In the genomic region with DNA sequence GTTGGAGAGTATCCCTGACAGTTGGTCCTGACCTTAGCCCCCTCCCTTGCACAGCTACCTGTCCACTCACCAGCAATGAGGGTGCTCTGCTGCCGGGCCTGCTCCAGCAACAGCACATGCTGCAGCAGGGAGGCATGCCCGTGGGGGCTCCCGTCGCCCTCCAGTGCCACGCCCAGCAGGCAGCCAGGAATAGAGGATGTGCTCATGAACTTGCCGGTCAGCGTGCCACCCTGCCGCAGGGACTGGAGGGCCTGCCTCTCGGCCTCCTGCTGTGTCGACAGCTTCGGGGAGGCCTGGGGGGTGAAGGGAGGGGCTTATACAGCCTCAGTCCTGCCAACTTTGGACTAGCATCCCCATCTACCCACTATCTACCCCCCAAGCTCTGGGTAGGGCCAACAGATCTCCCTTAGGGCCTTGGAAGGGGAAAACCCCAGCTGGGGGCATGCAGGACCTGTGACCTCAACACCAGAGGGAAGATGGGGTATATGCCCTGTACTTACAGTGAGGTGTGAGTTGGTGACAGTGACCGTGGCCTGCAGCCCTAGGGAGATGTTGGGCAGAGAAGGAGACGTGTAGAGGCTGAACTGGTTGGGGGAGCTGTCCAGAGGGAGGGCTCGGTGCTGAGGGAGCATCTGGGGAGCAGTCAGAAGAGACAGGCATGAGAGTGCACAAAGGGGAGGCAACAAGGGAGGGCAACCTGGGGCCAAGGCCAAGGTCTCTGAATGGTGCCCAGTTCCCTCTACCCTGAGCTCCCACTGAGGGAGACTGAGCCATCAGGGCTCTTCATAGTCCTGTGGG, we compare ENCODE assay signal across 19 cellular contexts. TPM values are rescaled to one million over a fixed set of nuclear protein-coding genes. Genes with fewer than 3 reads are reported as not detected.
DNase-seq lines count a peak whose midpoint lies in the region; ATAC-seq, FAIRE-seq and TF ChIP-seq lines count a peak whose summit lies in the region.
"Had no signal": no experiment of that assay in that cellular context is flagged by ENCODE, and none has a peak within 500 bp of the region (broad histone marks: within the 10 kb centered on the region; RNA-seq: fewer than 3 reads in every experiment).

No MANE protein-coding gene starts in this region.

- H3K4me2 ChIP-seq in HepG2 (ENCODE audit: low read depth, low read length) (no peak overlapping the region), mesenchymal stem cell (ENCODE audit: low read length, poor library complexity, severe bottlenecking) (no peak overlapping the region)
- H3K4me2 ChIP-seq: BLaER1 treated with 17β-estradiol and CSF1 and Interleukin-3, amounts not matched to agents 10 nM and 100 nM had no signal

- H3K4ac ChIP-seq in mesenchymal stem cell (ENCODE audit: low read depth in 1 of 2, low read length in 2 of 2), result no peak overlapping the region

- H3K4me3 ChIP-seq in HepG2 (replicated peaks in 1 of 3; ENCODE audit: insufficient read depth in 1 of 3, low read depth in 2 of 3, low read length in 3 of 3) (no peak overlapping the region), right lobe of liver (no peak overlapping the region), mesenchymal stem cell (ENCODE audit: insufficient read depth in 1 of 2, low read depth in 1 of 2, low read length in 2 of 2) (no peak overlapping the region), dorsolateral prefrontal cortex (no peak overlapping the region)
- H3K4me3 ChIP-seq: BLaER1 treated with 17β-estradiol and CSF1 and Interleukin-3, amounts not matched to agents 10 nM and 100 nM had no signal

- H3K9ac ChIP-seq in HepG2 (ENCODE audit: insufficient read depth, low read depth, low read length), result no peak overlapping the region
- no peak overlapping the region for H3K9ac ChIP-seq in mesenchymal stem cell (ENCODE audit: low read length)
- H3K9ac ChIP-seq: BLaER1 treated with 17β-estradiol and CSF1 and Interleukin-3, amounts not matched to agents 10 nM and 100 nM had no signal

- peak overlapping the region in 1 of 2 experiments; percentile 43 for H2BK12ac ChIP-seq in mesenchymal stem cell (ENCODE audit: low read length in 2 of 2)

- no peak overlapping the region for H2BK15ac ChIP-seq in mesenchymal stem cell (ENCODE audit: low read depth, poor library complexity, severe bottlenecking)

- H3K36me3 ChIP-seq in HepG2 (replicated peaks in 1 of 2; ENCODE audit: control insufficient read depth in 1 of 2, insufficient read depth in 2 of 2, low read length in 2 of 2) (peaks cover 15 to 37% of the 10 kb centered on the region in 2 experiments), right lobe of liver (peaks cover 0 to 34% (median 0%) of the 10 kb centered on the region in 4 donors), mesenchymal stem cell (ENCODE audit: control insufficient read depth in 1 of 2, insufficient read depth in 2 of 2, low read depth in 1 of 2, low read length in 2 of 2) (peaks cover 32 to 51% of the 10 kb centered on the region in 2 experiments)

- peak overlapping the region; percentile 64 for H4K91ac ChIP-seq in mesenchymal stem cell (ENCODE audit: low read length)

- no peaks in the 10 kb centered on the region for H3K79me2 ChIP-seq in HepG2 (ENCODE audit: insufficient read depth, low read length)

- BruUV-seq in HepG2 (replicated peaks; lab: Mats Ljungman, UMichigan), result no TSS peak

- intact Hi-C loops in HepG2 (cut with micrococcal nuclease; ENCODE audit: unreplicated experiment) (no loop called here), right lobe of liver (cut with DNase I) (no loop called here), dorsolateral prefrontal cortex (cut with DNase I) (no loop called here)

- no peak overlapping the region for H3K14ac ChIP-seq in mesenchymal stem cell (ENCODE audit: low read length in 2 of 2)

- WGBS in HepG2 (ENCODE audit: low lambda C conversion rate), result 98% methylated on average over 13 of the region's 14 CpGs
- WGBS in right lobe of liver (ENCODE audit: insufficient coverage, low coverage, low lambda C conversion rate, missing lambda C conversion rate), result 75% methylated on average over 5 of the region's 14 CpGs
- 96% methylated on average over 9 of the region's 14 CpGs for WGBS in mesenchymal stem cell

- TF ChIP-seq POLR2A in HepG2 (IDR thresholded peaks at IDR 0.05; ENCODE audit: insufficient read depth in 1 of 2, low read depth in 2 of 2, low read length in 2 of 2), result no peak
- no peak for TF ChIP-seq POLR2A in right lobe of liver (IDR thresholded peaks at IDR 0.05)

- TF ChIP-seq EP300 in HepG2 (IDR thresholded peaks at IDR 0.05; ENCODE audit: low read depth in 2 of 2, low read length in 2 of 2) (no peak), HepG2 (CRISPR knock-in tag; IDR thresholded peaks at IDR 0.05; ENCODE audit: borderline replicate concordance) (no peak)

- in situ Hi-C loops in HepG2 (cut with HindIII; ENCODE audit: extremely low pct_ligation_motif_present, low pct_unique_long_range_greater_than_20kb), result no loop called here

- H4K20me1 ChIP-seq in HepG2 (ENCODE audit: insufficient read depth, low read length), result 0 out of 2 replicates have a peak, but pooled peaks cover 3% of the 10 kb centered on the region

- H2BK120ac ChIP-seq in mesenchymal stem cell (ENCODE audit: low read depth, low read length), result no peak overlapping the region

- CTCF ChIA-PET in HepG2 (lab: Yijun Ruan, JAX; ENCODE audit: low intra/inter-chr PET ratio, low total read pairs), result no interaction called here

- POLR2A ChIA-PET in HepG2 (lab: Yijun Ruan, JAX), result interaction anchor here (1.2 kb wide), 1 partner anchor 32 kb away, joined by 3 read pairs; a partner anchor contains a TSS

- no peaks in the 10 kb centered on the region for H3K27me3 ChIP-seq in HepG2 (ENCODE audit: control insufficient read depth in 1 of 2, insufficient read depth in 2 of 2, low read length in 2 of 2)
- no peaks in the 10 kb centered on the region for H3K27me3 ChIP-seq in right lobe of liver
- no peaks in the 10 kb centered on the region for H3K27me3 ChIP-seq in mesenchymal stem cell (ENCODE audit: control insufficient read depth in 1 of 2, insufficient read depth in 1 of 2, low read length in 2 of 2)
- no peaks in the 10 kb centered on the region for H3K27me3 ChIP-seq in dorsolateral prefrontal cortex
- H3K27me3 ChIP-seq: BLaER1 treated with 17β-estradiol and CSF1 and Interleukin-3, amounts not matched to agents 10 nM and 100 nM had no signal

- H2AK5ac ChIP-seq in mesenchymal stem cell (ENCODE audit: low read length, severe bottlenecking), result no peak overlapping the region

- peaks cover 2% of the 10 kb centered on the region for H3K79me1 ChIP-seq in mesenchymal stem cell (replicated peaks; ENCODE audit: low read length, poor library complexity, severe bottlenecking)

- H4K8ac ChIP-seq in mesenchymal stem cell (ENCODE audit: low read length), result no peak overlapping the region

- FAIRE-seq in HepG2 (lab: Jason Lieb, UNC), result no peak
- FAIRE-seq: D721Med had no signal

- H3K27ac ChIP-seq in HepG2 (ENCODE audit: extremely low read length, insufficient read depth, low read length) (no peak overlapping the region), right lobe of liver (no peak overlapping the region), mesenchymal stem cell (ENCODE audit: low read length, poor library complexity, severe bottlenecking) (no peak overlapping the region), dorsolateral prefrontal cortex (peak overlapping the region in 4 of 59 donors; percentile 4 to 47 (median 29))
- H3K27ac ChIP-seq: HL-60 had no signal

- ATAC-seq in HepG2 (no peak), right lobe of liver (no peak), HG02884 (IDR thresholded peaks at IDR 0.05; ENCODE audit: unreplicated experiment) (no peak)

- H3K18ac ChIP-seq in mesenchymal stem cell (ENCODE audit: low read depth in 1 of 2, low read length in 2 of 2), result no peak overlapping the region

- peaks cover 37% of the 10 kb centered on the region for H3K4me1 ChIP-seq in HepG2 (ENCODE audit: insufficient read depth, low read length)
- peaks cover 0 to 8% (median 3%) of the 10 kb centered on the region in 4 donors for H3K4me1 ChIP-seq in right lobe of liver
- peaks cover 35% of the 10 kb centered on the region for H3K4me1 ChIP-seq in mesenchymal stem cell (ENCODE audit: control insufficient read depth, insufficient read depth, low read depth, low read length)

- H3K9me3 ChIP-seq in HepG2 (ENCODE audit: low read length), result no peaks in the 10 kb centered on the region
- no peaks in the 10 kb centered on the region for H3K9me3 ChIP-seq in right lobe of liver
- H3K9me3 ChIP-seq in mesenchymal stem cell (ENCODE audit: control insufficient read depth, low read length), result no peaks in the 10 kb centered on the region
- H3K9me3 ChIP-seq: BLaER1 treated with 17β-estradiol and CSF1 and Interleukin-3, amounts not matched to agents 10 nM and 100 nM had no signal

- H2BK5ac ChIP-seq in mesenchymal stem cell (ENCODE audit: low read depth, low read length, poor library complexity, severe bottlenecking), result no peak overlapping the region

- DNase-seq in HepG2 (ENCODE audit: low spot score) (no peak), right lobe of liver (no peak), mesenchymal stem cell (no peak), dorsolateral prefrontal cortex (no peak), NCI-H1417 treated with DMSO at 0.1 percent for 48 hours (lab: John Stamatoyannopoulos, UW) (no peak)
- DNase-seq: CD8-positive, alpha-beta memory T cell; DMS79; H9; MV-4-11; NCI-H1417; NCI-H2029; NCI-H2171; NCI-H446; OCI-M1; RPMI8226 had no signal

- no peak overlapping the region for H3K23ac ChIP-seq in mesenchymal stem cell (ENCODE audit: low read length in 2 of 2)

- no peak for TF ChIP-seq RAD21 in HepG2 (CRISPR knock-in tag; IDR thresholded peaks at IDR 0.05)

- TF ChIP-seq CTCF in HepG2 (CRISPR knock-in tag; IDR thresholded peaks at IDR 0.05), result no peak
- no peak for TF ChIP-seq CTCF in right lobe of liver (IDR thresholded peaks at IDR 0.05)
- no peak for TF ChIP-seq CTCF in dorsolateral prefrontal cortex (IDR thresholded peaks at IDR 0.05 in 54 of 56, conservative IDR thresholded peaks at IDR 0.05 in 2 of 56; ENCODE audit: low read depth in 1 of 56, partially characterized antibody in 56 of 56)

- H2AFZ ChIP-seq in HepG2 (ENCODE audit: low read length) (no peak overlapping the region), mesenchymal stem cell (ENCODE audit: low read depth, low read length) (no peak overlapping the region)

RNA-seq across cellular contexts. Expression of a gene that starts 20.9 kb away (rescaled TPM):
- total RNA-seq in HepG2 (2016; rRNA removed; fragmentation: Illumina TruSeq; extraction: Trizol) (18.8 and 38.5 TPM in 2 replicates), right lobe of liver (10 to 100 TPM in 2 of 6 experiments, 1 to 10 TPM in 4; 5.9 to 24.2 (median 9.9) TPM), dorsolateral prefrontal cortex (10 to 100 TPM; 29.8 to 60.2 (median 41.8) TPM)
- 8.6 and 14.9 TPM in 2 replicates for total RNA-seq in HepG2 (2016; cell fraction: cytosol; rRNA removed; fragmentation: Illumina TruSeq; extraction: Trizol; ENCODE audit: low read depth)
- 17.5 and 37.8 TPM in 2 replicates for total RNA-seq in HepG2 (2016; cell fraction: insoluble cytoplasmic fraction; rRNA removed; fragmentation: Illumina TruSeq; extraction: Trizol)
- 16.0 and 22.0 TPM in 2 replicates for total RNA-seq in HepG2 (2016; cell fraction: membrane; rRNA removed; fragmentation: Illumina TruSeq; extraction: Trizol)
- total RNA-seq in HepG2 (2016; cell fraction: nucleus; rRNA removed; fragmentation: Illumina TruSeq; extraction: Trizol), result 40.7 and 44.5 TPM in 2 replicates
- 75.8 and 76.1 TPM in 2 replicates for polyA plus RNA-seq in HepG2 (2011; rRNA removed)
- polyA plus RNA-seq in HepG2 (2011; cell fraction: cytosol; rRNA removed), result 79.2 and 116 TPM in 2 replicates
- 46.2 and 49.1 TPM in 2 replicates for polyA plus RNA-seq in HepG2 (2011; cell fraction: nucleus; rRNA removed)
- 40.3 and 62.7 TPM in 2 replicates for polyA plus RNA-seq in HepG2 (2012)
- 24.5 and 33.4 TPM in 2 replicates for polyA plus RNA-seq in HepG2 (2016; cell fraction: cytosol; fragmentation: Illumina TruSeq; extraction: Trizol; ENCODE audit: low read depth)
- polyA plus RNA-seq in HepG2 (2016; cell fraction: insoluble cytoplasmic fraction; fragmentation: Illumina TruSeq; extraction: Trizol; ENCODE audit: low read depth), result 41.7 and 46.0 TPM in 2 replicates
- polyA plus RNA-seq in HepG2 (2016; cell fraction: membrane; fragmentation: Illumina TruSeq; extraction: Trizol; ENCODE audit: low read depth), result 39.8 and 42.2 TPM in 2 replicates
- 126 and 134 TPM in 2 replicates for polyA plus RNA-seq in HepG2 (2016; cell fraction: nucleus; fragmentation: Illumina TruSeq; extraction: Trizol; ENCODE audit: insufficient read depth, low read depth)
- 232 and 267 TPM in 2 replicates for polyA minus RNA-seq in HepG2 (2011; rRNA and poly(A)+ RNA removed; ENCODE audit: low replicate concordance)
- 41.8 and 52.8 TPM in 2 replicates for polyA minus RNA-seq in HepG2 (2011; cell fraction: cytosol; rRNA and poly(A)+ RNA removed)
- polyA minus RNA-seq in HepG2 (2011; cell fraction: nucleus; rRNA and poly(A)+ RNA removed), result 25.0 and 33.2 TPM in 2 replicates
- polyA plus RNA-seq in mesenchymal stem cell (2013, experiment 1 of 2), result 158 TPM
- polyA plus RNA-seq in mesenchymal stem cell (2013, experiment 2 of 2), result 165 TPM

RNA-seq across cellular contexts. Expression of a gene that starts 24.9 kb away (rescaled TPM):
- total RNA-seq in HepG2 (2016; rRNA removed; fragmentation: Illumina TruSeq; extraction: Trizol), result 52.8 and 58.4 TPM in 2 replicates
- 33.1 and 35.6 TPM in 2 replicates for total RNA-seq in HepG2 (2016; cell fraction: cytosol; rRNA removed; fragmentation: Illumina TruSeq; extraction: Trizol; ENCODE audit: low read depth)
- total RNA-seq in HepG2 (2016; cell fraction: insoluble cytoplasmic fraction; rRNA removed; fragmentation: Illumina TruSeq; extraction: Trizol), result 54.1 and 58.0 TPM in 2 replicates
- total RNA-seq in HepG2 (2016; cell fraction: membrane; rRNA removed; fragmentation: Illumina TruSeq; extraction: Trizol), result 83.5 and 84.1 TPM in 2 replicates
- total RNA-seq in HepG2 (2016; cell fraction: nucleus; rRNA removed; fragmentation: Illumina TruSeq; extraction: Trizol), result 32.8 and 34.5 TPM in 2 replicates
- polyA plus RNA-seq in HepG2 (2011; rRNA removed), result 43.3 and 55.7 TPM in 2 replicates
- 39.5 and 49.1 TPM in 2 replicates for polyA plus RNA-seq in HepG2 (2011; cell fraction: cytosol; rRNA removed)
- polyA plus RNA-seq in HepG2 (2011; cell fraction: nucleus; rRNA removed), result 23.0 and 23.8 TPM in 2 replicates
- polyA plus RNA-seq in HepG2 (2012), result 41.3 and 43.4 TPM in 2 replicates
- 42.1 and 49.1 TPM in 2 replicates for polyA plus RNA-seq in HepG2 (2016; cell fraction: cytosol; fragmentation: Illumina TruSeq; extraction: Trizol; ENCODE audit: low read depth)
- polyA plus RNA-seq in HepG2 (2016; cell fraction: insoluble cytoplasmic fraction; fragmentation: Illumina TruSeq; extraction: Trizol; ENCODE audit: low read depth), result 92.1 and 94.1 TPM in 2 replicates
- polyA plus RNA-seq in HepG2 (2016; cell fraction: membrane; fragmentation: Illumina TruSeq; extraction: Trizol; ENCODE audit: low read depth), result 93.0 and 95.9 TPM in 2 replicates
- polyA plus RNA-seq in HepG2 (2016; cell fraction: nucleus; fragmentation: Illumina TruSeq; extraction: Trizol; ENCODE audit: insufficient read depth, low read depth), result 65.1 and 74.2 TPM in 2 replicates
- 62.0 and 88.5 TPM in 2 replicates for polyA minus RNA-seq in HepG2 (2011; rRNA and poly(A)+ RNA removed; ENCODE audit: low replicate concordance)
- 34.6 and 39.9 TPM in 2 replicates for polyA minus RNA-seq in HepG2 (2011; cell fraction: cytosol; rRNA and poly(A)+ RNA removed)
- 40.4 and 42.5 TPM in 2 replicates for polyA minus RNA-seq in HepG2 (2011; cell fraction: nucleus; rRNA and poly(A)+ RNA removed)
- 10 to 100 TPM; 24.2 to 30.6 (median 29.4) TPM for total RNA-seq in right lobe of liver
- 74.2 TPM for polyA plus RNA-seq in mesenchymal stem cell (2013, experiment 1 of 2)
- 73.4 TPM for polyA plus RNA-seq in mesenchymal stem cell (2013, experiment 2 of 2)
- 10 to 100 TPM; 27.5 to 55.0 (median 39.7) TPM for total RNA-seq in dorsolateral prefrontal cortex

RNA-seq across cellular contexts. Expression of a gene that starts 32.0 kb away (rescaled TPM):
- total RNA-seq in HepG2 (2016; rRNA removed; fragmentation: Illumina TruSeq; extraction: Trizol) (34.0 and 46.4 TPM in 2 replicates), right lobe of liver (10 to 100 TPM; 12.0 to 26.4 (median 15.5) TPM), dorsolateral prefrontal cortex (100 to 1,000 TPM in 88 of 120 experiments, 10 to 100 TPM in 32; 70.3 to 155 (median 110) TPM)
- total RNA-seq in HepG2 (2016; cell fraction: cytosol; rRNA removed; fragmentation: Illumina TruSeq; extraction: Trizol; ENCODE audit: low read depth), result 9.5 and 10.8 TPM in 2 replicates
- 32.6 and 44.0 TPM in 2 replicates for total RNA-seq in HepG2 (2016; cell fraction: insoluble cytoplasmic fraction; rRNA removed; fragmentation: Illumina TruSeq; extraction: Trizol)
- total RNA-seq in HepG2 (2016; cell fraction: membrane; rRNA removed; fragmentation: Illumina TruSeq; extraction: Trizol), result 18.6 and 21.1 TPM in 2 replicates
- total RNA-seq in HepG2 (2016; cell fraction: nucleus; rRNA removed; fragmentation: Illumina TruSeq; extraction: Trizol), result 37.8 and 39.5 TPM in 2 replicates
- polyA plus RNA-seq in HepG2 (2011; rRNA removed), result 85.4 and 140 TPM in 2 replicates
- polyA plus RNA-seq in HepG2 (2011; cell fraction: cytosol; rRNA removed), result 66.8 and 91.0 TPM in 2 replicates
- 179 and 189 TPM in 2 replicates for polyA plus RNA-seq in HepG2 (2011; cell fraction: nucleus; rRNA removed)
- 88.1 and 102 TPM in 2 replicates for polyA plus RNA-seq in HepG2 (2012)
- polyA plus RNA-seq in HepG2 (2016; cell fraction: cytosol; fragmentation: Illumina TruSeq; extraction: Trizol; ENCODE audit: low read depth), result 3.3 and 3.4 TPM in 2 replicates
- 24.1 and 29.9 TPM in 2 replicates for polyA plus RNA-seq in HepG2 (2016; cell fraction: insoluble cytoplasmic fraction; fragmentation: Illumina TruSeq; extraction: Trizol; ENCODE audit: low read depth)
- 9.7 and 10.3 TPM in 2 replicates for polyA plus RNA-seq in HepG2 (2016; cell fraction: membrane; fragmentation: Illumina TruSeq; extraction: Trizol; ENCODE audit: low read depth)
- polyA plus RNA-seq in HepG2 (2016; cell fraction: nucleus; fragmentation: Illumina TruSeq; extraction: Trizol; ENCODE audit: insufficient read depth, low read depth), result 56.7 and 66.5 TPM in 2 replicates
- polyA minus RNA-seq in HepG2 (2011; rRNA and poly(A)+ RNA removed; ENCODE audit: low replicate concordance), result 59.4 and 315 TPM in 2 replicates
- 82.1 and 94.7 TPM in 2 replicates for polyA minus RNA-seq in HepG2 (2011; cell fraction: cytosol; rRNA and poly(A)+ RNA removed)
- polyA minus RNA-seq in HepG2 (2011; cell fraction: nucleus; rRNA and poly(A)+ RNA removed), result 68.9 and 78.6 TPM in 2 replicates
- 36.0 TPM for polyA plus RNA-seq in mesenchymal stem cell (2013, experiment 1 of 2)
- polyA plus RNA-seq in mesenchymal stem cell (2013, experiment 2 of 2), result 34.6 TPM

RNA-seq across cellular contexts. Expression of a gene that starts 50.3 kb away (rescaled TPM):
- total RNA-seq in HepG2 (2016; rRNA removed; fragmentation: Illumina TruSeq; extraction: Trizol) (6.7 and 7.1 TPM in 2 replicates), right lobe of liver (1 to 10 TPM in 1 of 6 experiments, under 1 TPM in 5; 0.20 to 1.1 (median 0.40) TPM), dorsolateral prefrontal cortex (1 to 10 TPM in 35 of 120 experiments, under 1 TPM in 74, not detected in 11; 0.19 to 2.8 (median 0.78) TPM)
- 5.6 and 7.4 TPM in 2 replicates for total RNA-seq in HepG2 (2016; cell fraction: cytosol; rRNA removed; fragmentation: Illumina TruSeq; extraction: Trizol; ENCODE audit: low read depth)
- 5.5 and 5.6 TPM in 2 replicates for total RNA-seq in HepG2 (2016; cell fraction: insoluble cytoplasmic fraction; rRNA removed; fragmentation: Illumina TruSeq; extraction: Trizol)
- total RNA-seq in HepG2 (2016; cell fraction: membrane; rRNA removed; fragmentation: Illumina TruSeq; extraction: Trizol), result 5.5 and 5.6 TPM in 2 replicates
- 5.1 and 5.5 TPM in 2 replicates for total RNA-seq in HepG2 (2016; cell fraction: nucleus; rRNA removed; fragmentation: Illumina TruSeq; extraction: Trizol)
- polyA plus RNA-seq in HepG2 (2011; rRNA removed), result 5.0 and 6.1 TPM in 2 replicates
- 3.3 and 4.0 TPM in 2 replicates for polyA plus RNA-seq in HepG2 (2011; cell fraction: cytosol; rRNA removed)
- 7.3 and 8.7 TPM in 2 replicates for polyA plus RNA-seq in HepG2 (2011; cell fraction: nucleus; rRNA removed)
- polyA plus RNA-seq in HepG2 (2012), result 2.5 and 4.8 TPM in 2 replicates
- polyA plus RNA-seq in HepG2 (2016; cell fraction: cytosol; fragmentation: Illumina TruSeq; extraction: Trizol; ENCODE audit: low read depth), result 1.4 and 1.5 TPM in 2 replicates
- 6.2 and 7.5 TPM in 2 replicates for polyA plus RNA-seq in HepG2 (2016; cell fraction: insoluble cytoplasmic fraction; fragmentation: Illumina TruSeq; extraction: Trizol; ENCODE audit: low read depth)
- polyA plus RNA-seq in HepG2 (2016; cell fraction: membrane; fragmentation: Illumina TruSeq; extraction: Trizol; ENCODE audit: low read depth), result 2.2 and 3.0 TPM in 2 replicates
- polyA plus RNA-seq in HepG2 (2016; cell fraction: nucleus; fragmentation: Illumina TruSeq; extraction: Trizol; ENCODE audit: insufficient read depth, low read depth), result 14.2 and 16.9 TPM in 2 replicates
- 11.6 and 25.6 TPM in 2 replicates for polyA minus RNA-seq in HepG2 (2011; rRNA and poly(A)+ RNA removed; ENCODE audit: low replicate concordance)
- 2.7 and 4.6 TPM in 2 replicates for polyA minus RNA-seq in HepG2 (2011; cell fraction: cytosol; rRNA and poly(A)+ RNA removed)
- 3.9 and 4.5 TPM in 2 replicates for polyA minus RNA-seq in HepG2 (2011; cell fraction: nucleus; rRNA and poly(A)+ RNA removed)
- 1.6 TPM for polyA plus RNA-seq in mesenchymal stem cell (2013, experiment 1 of 2)
- polyA plus RNA-seq in mesenchymal stem cell (2013, experiment 2 of 2), result 1.6 TPM
- polyA plus RNA-seq: CD8-positive, alpha-beta memory T cell had no signal
